Comparison of ENCODE assay signal across 1 cellular context in the genomic region with DNA sequence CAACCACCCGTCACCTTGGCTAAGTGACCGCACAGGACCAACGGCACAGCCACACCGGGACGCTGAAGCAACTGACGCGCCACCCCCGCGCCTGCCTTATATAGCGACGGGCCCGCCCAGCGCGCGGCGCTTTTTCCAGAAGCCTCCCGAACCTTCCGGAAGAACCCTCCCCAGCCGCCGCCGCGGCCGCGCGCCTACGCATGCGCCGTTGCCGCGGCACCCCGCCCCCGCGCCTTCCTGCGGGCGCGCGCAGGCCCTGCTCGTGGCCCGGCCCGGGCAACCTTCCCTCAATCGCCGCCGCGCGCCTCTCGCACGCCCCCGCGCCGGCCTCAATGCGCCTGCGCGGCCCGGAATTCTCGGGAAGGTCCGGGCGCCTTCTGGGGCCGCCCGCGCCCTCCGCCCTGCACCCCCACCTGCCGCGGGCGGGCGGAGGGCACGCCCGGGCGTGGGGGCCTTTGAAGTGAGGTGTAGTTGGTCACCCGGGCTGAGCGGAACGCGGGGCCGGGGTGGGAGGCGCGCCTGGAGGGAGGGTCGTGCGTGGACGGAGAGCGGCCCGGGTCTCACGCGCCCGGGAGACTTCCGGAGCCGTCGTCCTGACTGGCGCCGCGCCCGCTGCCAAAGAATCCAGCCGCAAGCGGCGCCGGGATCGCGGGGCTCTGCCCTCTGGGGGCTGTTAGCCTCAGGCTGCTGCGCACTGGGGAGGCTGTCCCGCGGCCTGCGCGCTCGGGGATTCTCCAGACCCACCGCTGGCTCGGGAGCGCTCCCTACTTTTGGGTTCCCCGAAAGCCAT.
TF ChIP-seq lines count a peak whose summit lies in the region.

A gene (minus strand): TSS at position 73 of the 790 bp plus-strand sequence. CDS start 666 bp downstream, outside the sequence.

TF ChIP-seq in K562, 482 proteins besides CTCF, POLR2A, EP300 and RAD21 (continued from another document and continues in another):
- TF ChIP-seq ETV5 (CRISPR knock-in tag; IDR thresholded peaks at IDR 0.05; ENCODE audit: low read depth) (peak; percentile 70), MTA2 (IDR thresholded peaks at IDR 0.05; ENCODE audit: low read depth) (no peak), LEF1 (IDR thresholded peaks at IDR 0.05) (no peak), ARNT (IDR thresholded peaks at IDR 0.05) (no peak), CHD2 (IDR thresholded peaks at IDR 0.05; ENCODE audit: low read depth, low read length) (no peak), ELF2 (CRISPR knock-in tag; IDR thresholded peaks at IDR 0.05) (no peak), ASH1L (IDR thresholded peaks at IDR 0.05; ENCODE audit: borderline replicate concordance, low read depth, partially characterized antibody) (no peak), CC2D1A (IDR thresholded peaks at IDR 0.05) (no peak), KLF6 (CRISPR knock-in tag; IDR thresholded peaks at IDR 0.05; ENCODE audit: borderline replicate concordance) (0 out of 2 replicates have a peak, but pooled peaks have one; percentile 15), SREBF2 (CRISPR knock-in tag; IDR thresholded peaks at IDR 0.05) (no peak), HNRNPL (IDR thresholded peaks at IDR 0.05; ENCODE audit: low read depth, low read length) (peak; percentile 64), SIN3A (IDR thresholded peaks at IDR 0.05; ENCODE audit: borderline replicate concordance in 2 of 2, control insufficient read depth in 1 of 2, low read depth in 2 of 2, low read length in 2 of 2) (peak; percentile 39 to 87; a peak in 2 of 4 replicates), EP400 (IDR thresholded peaks at IDR 0.05) (peak; percentile 69), SRSF3 (IDR thresholded peaks at IDR 0.05; ENCODE audit: insufficient read depth, low read length) (no peak), ZNF75A (CRISPR knock-in tag; IDR thresholded peaks at IDR 0.05) (no peak), RBM17 (IDR thresholded peaks at IDR 0.05; ENCODE audit: borderline replicate concordance, low read depth, low read length) (no peak), SPI1 (IDR thresholded peaks at IDR 0.05; ENCODE audit: borderline replicate concordance, low read depth, low read length) (no peak), MYBL2 (IDR thresholded peaks at IDR 0.05; ENCODE audit: low read depth) (no peak), MYBL2 (CRISPR knock-in tag; IDR thresholded peaks at IDR 0.05; ENCODE audit: borderline replicate concordance) (no peak), SAFB (IDR thresholded peaks at IDR 0.05; ENCODE audit: borderline replicate concordance, low read depth, low read length) (peak; percentile 51; the same call in 1 of the 2 replicates), NCOA4 (IDR thresholded peaks at IDR 0.05; ENCODE audit: partially characterized antibody) (no peak), ERF (CRISPR knock-in tag; IDR thresholded peaks at IDR 0.05) (peak; percentile 79; the same call in 1 of the 2 replicates), COPS2 (conservative IDR thresholded peaks at IDR 0.05) (no peak), FOXJ3 (CRISPR knock-in tag; IDR thresholded peaks at IDR 0.05) (no peak), SLC30A9 (CRISPR knock-in tag; IDR thresholded peaks at IDR 0.05) (no peak), ZNF124 (CRISPR knock-in tag; IDR thresholded peaks at IDR 0.05) (no peak), RHOXF2B (CRISPR knock-in tag; conservative IDR thresholded peaks at IDR 0.05) (no peak), FOXM1 (IDR thresholded peaks at IDR 0.05; ENCODE audit: low read depth) (no peak), FOXM1 (CRISPR knock-in tag; IDR thresholded peaks at IDR 0.05; ENCODE audit: low read depth) (no peak), POLR2AphosphoS2 (IDR thresholded peaks at IDR 0.05; ENCODE audit: low read length) (peak; percentile 80; the same call in 1 of the 2 replicates), HLTF (IDR thresholded peaks at IDR 0.05) (no peak), LCOR (CRISPR knock-in tag; IDR thresholded peaks at IDR 0.05) (0 out of 2 replicates have a peak, but pooled peaks have one; percentile 26), POLR2G (IDR thresholded peaks at IDR 0.05; ENCODE audit: low read depth, low read length) (peak; percentile 97), PRPF4 (IDR thresholded peaks at IDR 0.05; ENCODE audit: insufficient read depth, low read depth, low read length, poor library complexity, severe bottlenecking) (no peak), POU5F1 (IDR thresholded peaks at IDR 0.05; ENCODE audit: borderline replicate concordance, low read depth, low read length, partially characterized antibody) (no peak), KLF16 (IDR thresholded peaks at IDR 0.05) (no peak), BCOR (IDR thresholded peaks at IDR 0.05) (no peak)
- TF ChIP-seq, protein P1, sequence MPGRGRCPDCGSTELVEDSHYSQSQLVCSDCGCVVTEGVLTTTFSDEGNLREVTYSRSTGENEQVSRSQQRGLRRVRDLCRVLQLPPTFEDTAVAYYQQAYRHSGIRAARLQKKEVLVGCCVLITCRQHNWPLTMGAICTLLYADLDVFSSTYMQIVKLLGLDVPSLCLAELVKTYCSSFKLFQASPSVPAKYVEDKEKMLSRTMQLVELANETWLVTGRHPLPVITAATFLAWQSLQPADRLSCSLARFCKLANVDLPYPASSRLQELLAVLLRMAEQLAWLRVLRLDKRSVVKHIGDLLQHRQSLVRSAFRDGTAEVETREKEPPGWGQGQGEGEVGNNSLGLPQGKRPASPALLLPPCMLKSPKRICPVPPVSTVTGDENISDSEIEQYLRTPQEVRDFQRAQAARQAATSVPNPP (IDR thresholded peaks at IDR 0.05; ENCODE audit: borderline replicate concordance, insufficient read depth, insufficient read length), result no peak
- TF ChIP-seq, protein P2, sequence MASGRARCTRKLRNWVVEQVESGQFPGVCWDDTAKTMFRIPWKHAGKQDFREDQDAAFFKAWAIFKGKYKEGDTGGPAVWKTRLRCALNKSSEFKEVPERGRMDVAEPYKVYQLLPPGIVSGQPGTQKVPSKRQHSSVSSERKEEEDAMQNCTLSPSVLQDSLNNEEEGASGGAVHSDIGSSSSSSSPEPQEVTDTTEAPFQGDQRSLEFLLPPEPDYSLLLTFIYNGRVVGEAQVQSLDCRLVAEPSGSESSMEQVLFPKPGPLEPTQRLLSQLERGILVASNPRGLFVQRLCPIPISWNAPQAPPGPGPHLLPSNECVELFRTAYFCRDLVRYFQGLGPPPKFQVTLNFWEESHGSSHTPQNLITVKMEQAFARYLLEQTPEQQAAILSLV (tag; IDR thresholded peaks at IDR 0.05), result no peak
- TF ChIP-seq, protein P3, sequence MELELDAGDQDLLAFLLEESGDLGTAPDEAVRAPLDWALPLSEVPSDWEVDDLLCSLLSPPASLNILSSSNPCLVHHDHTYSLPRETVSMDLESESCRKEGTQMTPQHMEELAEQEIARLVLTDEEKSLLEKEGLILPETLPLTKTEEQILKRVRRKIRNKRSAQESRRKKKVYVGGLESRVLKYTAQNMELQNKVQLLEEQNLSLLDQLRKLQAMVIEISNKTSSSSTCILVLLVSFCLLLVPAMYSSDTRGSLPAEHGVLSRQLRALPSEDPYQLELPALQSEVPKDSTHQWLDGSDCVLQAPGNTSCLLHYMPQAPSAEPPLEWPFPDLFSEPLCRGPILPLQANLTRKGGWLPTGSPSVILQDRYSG (tag; conservative IDR thresholded peaks at IDR 0.05; ENCODE audit: low read depth), result no peak
- TF ChIP-seq, protein P4, sequence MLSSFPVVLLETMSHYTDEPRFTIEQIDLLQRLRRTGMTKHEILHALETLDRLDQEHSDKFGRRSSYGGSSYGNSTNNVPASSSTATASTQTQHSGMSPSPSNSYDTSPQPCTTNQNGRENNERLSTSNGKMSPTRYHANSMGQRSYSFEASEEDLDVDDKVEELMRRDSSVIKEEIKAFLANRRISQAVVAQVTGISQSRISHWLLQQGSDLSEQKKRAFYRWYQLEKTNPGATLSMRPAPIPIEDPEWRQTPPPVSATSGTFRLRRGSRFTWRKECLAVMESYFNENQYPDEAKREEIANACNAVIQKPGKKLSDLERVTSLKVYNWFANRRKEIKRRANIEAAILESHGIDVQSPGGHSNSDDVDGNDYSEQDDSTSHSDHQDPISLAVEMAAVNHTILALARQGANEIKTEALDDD (IDR thresholded peaks at IDR 0.05), result no peak
- TF ChIP-seq, protein P5, sequence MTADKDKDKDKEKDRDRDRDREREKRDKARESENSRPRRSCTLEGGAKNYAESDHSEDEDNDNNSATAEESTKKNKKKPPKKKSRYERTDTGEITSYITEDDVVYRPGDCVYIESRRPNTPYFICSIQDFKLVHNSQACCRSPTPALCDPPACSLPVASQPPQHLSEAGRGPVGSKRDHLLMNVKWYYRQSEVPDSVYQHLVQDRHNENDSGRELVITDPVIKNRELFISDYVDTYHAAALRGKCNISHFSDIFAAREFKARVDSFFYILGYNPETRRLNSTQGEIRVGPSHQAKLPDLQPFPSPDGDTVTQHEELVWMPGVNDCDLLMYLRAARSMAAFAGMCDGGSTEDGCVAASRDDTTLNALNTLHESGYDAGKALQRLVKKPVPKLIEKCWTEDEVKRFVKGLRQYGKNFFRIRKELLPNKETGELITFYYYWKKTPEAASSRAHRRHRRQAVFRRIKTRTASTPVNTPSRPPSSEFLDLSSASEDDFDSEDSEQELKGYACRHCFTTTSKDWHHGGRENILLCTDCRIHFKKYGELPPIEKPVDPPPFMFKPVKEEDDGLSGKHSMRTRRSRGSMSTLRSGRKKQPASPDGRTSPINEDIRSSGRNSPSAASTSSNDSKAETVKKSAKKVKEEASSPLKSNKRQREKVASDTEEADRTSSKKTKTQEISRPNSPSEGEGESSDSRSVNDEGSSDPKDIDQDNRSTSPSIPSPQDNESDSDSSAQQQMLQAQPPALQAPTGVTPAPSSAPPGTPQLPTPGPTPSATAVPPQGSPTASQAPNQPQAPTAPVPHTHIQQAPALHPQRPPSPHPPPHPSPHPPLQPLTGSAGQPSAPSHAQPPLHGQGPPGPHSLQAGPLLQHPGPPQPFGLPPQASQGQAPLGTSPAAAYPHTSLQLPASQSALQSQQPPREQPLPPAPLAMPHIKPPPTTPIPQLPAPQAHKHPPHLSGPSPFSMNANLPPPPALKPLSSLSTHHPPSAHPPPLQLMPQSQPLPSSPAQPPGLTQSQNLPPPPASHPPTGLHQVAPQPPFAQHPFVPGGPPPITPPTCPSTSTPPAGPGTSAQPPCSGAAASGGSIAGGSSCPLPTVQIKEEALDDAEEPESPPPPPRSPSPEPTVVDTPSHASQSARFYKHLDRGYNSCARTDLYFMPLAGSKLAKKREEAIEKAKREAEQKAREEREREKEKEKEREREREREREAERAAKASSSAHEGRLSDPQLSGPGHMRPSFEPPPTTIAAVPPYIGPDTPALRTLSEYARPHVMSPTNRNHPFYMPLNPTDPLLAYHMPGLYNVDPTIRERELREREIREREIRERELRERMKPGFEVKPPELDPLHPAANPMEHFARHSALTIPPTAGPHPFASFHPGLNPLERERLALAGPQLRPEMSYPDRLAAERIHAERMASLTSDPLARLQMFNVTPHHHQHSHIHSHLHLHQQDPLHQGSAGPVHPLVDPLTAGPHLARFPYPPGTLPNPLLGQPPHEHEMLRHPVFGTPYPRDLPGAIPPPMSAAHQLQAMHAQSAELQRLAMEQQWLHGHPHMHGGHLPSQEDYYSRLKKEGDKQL (CRISPR knock-in tag; IDR thresholded peaks at IDR 0.05; ENCODE audit: borderline replicate concordance), result no peak
- TF ChIP-seq, protein P6, sequence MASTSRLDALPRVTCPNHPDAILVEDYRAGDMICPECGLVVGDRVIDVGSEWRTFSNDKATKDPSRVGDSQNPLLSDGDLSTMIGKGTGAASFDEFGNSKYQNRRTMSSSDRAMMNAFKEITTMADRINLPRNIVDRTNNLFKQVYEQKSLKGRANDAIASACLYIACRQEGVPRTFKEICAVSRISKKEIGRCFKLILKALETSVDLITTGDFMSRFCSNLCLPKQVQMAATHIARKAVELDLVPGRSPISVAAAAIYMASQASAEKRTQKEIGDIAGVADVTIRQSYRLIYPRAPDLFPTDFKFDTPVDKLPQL (IDR thresholded peaks at IDR 0.05; ENCODE audit: extremely low read depth, insufficient read length), result peak; percentile 29
- TF ChIP-seq, protein P7, sequence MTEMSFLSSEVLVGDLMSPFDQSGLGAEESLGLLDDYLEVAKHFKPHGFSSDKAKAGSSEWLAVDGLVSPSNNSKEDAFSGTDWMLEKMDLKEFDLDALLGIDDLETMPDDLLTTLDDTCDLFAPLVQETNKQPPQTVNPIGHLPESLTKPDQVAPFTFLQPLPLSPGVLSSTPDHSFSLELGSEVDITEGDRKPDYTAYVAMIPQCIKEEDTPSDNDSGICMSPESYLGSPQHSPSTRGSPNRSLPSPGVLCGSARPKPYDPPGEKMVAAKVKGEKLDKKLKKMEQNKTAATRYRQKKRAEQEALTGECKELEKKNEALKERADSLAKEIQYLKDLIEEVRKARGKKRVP (CRISPR knock-in tag; IDR thresholded peaks at IDR 0.05), result no peak
- TF ChIP-seq, protein P8, sequence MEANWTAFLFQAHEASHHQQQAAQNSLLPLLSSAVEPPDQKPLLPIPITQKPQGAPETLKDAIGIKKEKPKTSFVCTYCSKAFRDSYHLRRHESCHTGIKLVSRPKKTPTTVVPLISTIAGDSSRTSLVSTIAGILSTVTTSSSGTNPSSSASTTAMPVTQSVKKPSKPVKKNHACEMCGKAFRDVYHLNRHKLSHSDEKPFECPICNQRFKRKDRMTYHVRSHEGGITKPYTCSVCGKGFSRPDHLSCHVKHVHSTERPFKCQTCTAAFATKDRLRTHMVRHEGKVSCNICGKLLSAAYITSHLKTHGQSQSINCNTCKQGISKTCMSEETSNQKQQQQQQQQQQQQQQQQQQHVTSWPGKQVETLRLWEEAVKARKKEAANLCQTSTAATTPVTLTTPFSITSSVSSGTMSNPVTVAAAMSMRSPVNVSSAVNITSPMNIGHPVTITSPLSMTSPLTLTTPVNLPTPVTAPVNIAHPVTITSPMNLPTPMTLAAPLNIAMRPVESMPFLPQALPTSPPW (CRISPR knock-in tag; IDR thresholded peaks at IDR 0.05), result peak; percentile 84
- TF ChIP-seq, protein P9, sequence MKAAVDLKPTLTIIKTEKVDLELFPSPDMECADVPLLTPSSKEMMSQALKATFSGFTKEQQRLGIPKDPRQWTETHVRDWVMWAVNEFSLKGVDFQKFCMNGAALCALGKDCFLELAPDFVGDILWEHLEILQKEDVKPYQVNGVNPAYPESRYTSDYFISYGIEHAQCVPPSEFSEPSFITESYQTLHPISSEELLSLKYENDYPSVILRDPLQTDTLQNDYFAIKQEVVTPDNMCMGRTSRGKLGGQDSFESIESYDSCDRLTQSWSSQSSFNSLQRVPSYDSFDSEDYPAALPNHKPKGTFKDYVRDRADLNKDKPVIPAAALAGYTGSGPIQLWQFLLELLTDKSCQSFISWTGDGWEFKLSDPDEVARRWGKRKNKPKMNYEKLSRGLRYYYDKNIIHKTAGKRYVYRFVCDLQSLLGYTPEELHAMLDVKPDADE (conservative IDR thresholded peaks at IDR 0.05; ENCODE audit: control insufficient read depth, low read depth, low read length), result peak; percentile 68
- TF ChIP-seq, protein P10, sequence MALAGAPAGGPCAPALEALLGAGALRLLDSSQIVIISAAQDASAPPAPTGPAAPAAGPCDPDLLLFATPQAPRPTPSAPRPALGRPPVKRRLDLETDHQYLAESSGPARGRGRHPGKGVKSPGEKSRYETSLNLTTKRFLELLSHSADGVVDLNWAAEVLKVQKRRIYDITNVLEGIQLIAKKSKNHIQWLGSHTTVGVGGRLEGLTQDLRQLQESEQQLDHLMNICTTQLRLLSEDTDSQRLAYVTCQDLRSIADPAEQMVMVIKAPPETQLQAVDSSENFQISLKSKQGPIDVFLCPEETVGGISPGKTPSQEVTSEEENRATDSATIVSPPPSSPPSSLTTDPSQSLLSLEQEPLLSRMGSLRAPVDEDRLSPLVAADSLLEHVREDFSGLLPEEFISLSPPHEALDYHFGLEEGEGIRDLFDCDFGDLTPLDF (CRISPR knock-in tag; IDR thresholded peaks at IDR 0.05), result no peak
